In the genomic region with DNA sequence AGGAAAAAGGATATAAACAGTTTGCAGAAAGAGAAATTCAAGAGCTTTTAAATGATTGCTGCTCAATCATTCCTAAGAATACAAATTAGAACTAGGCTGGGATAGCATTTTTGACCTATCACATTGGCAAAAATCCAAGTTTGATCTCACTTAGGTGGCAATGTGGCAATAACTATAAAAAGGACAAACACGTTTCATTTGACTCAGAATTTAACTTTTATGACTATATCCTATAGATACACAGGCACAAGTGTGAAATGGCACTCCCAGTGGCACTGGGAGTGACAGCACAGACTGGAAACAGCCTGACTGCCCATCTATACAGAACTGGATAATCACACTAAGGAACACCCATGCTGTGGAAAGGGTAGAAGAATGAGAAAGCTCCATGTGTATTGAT, we compare ENCODE assay signal across 18 cellular contexts. TPM values are rescaled to one million over a fixed set of nuclear protein-coding genes. Genes with fewer than 3 reads are reported as not detected.
DNase-seq lines count a peak whose midpoint lies in the region; ATAC-seq and TF ChIP-seq lines count a peak whose summit lies in the region.
"Had no signal": no experiment of that assay in that cellular context is flagged by ENCODE, and none has a peak within 500 bp of the region (broad histone marks: within the 10 kb centered on the region; RNA-seq: fewer than 3 reads in every experiment).

No MANE protein-coding gene starts in this region.

- POLR2A ChIA-PET in PC-3 (lab: Charles Lee; ENCODE audit: unreplicated experiment): no interaction called here

- DNase-seq in stimulated activated naive CD8-positive, alpha-beta T cell treated with anti-CD3 and anti-CD28 coated beads, Interleukin-15, amount 100 ng/mL, for 72 hours: no peak
- DNase-seq in stimulated activated naive CD8-positive, alpha-beta T cell treated with anti-CD3 and anti-CD28 coated beads, Interleukin-15, Interleukin-2, amounts not matched to agents 100 U/mL and 50 U/mL, for 24 hours: no peak
- DNase-seq in PC-3 (peak; percentile 15), choroid plexus epithelial cell (ENCODE audit: low read depth) (no peak), NCI-H2196 treated with DMSO at 0.1 percent for 48 hours (lab: John Stamatoyannopoulos, UW; ENCODE audit: unreplicated experiment) (no peak), left ventricle myocardium inferior (no peak)
- DNase-seq: activated CD8-positive, alpha-beta memory T cell treated with anti-CD3 and anti-CD28 coated beads, Interleukin-2, amount 50 U/mL, for 4 hours; activated naive CD8-positive, alpha-beta T cell treated with anti-CD3 and anti-CD28 coated beads, Interleukin-2, amount 10 ng/mL, durations not matched to agents 7 days and 5 days; NCI-H1436 treated with DMSO at 0.1 percent for 48 hours; NCI-H510A; right lobe of liver; stimulated activated CD4-positive, alpha-beta T cell treated with anti-CD3 and anti-CD28 coated beads, Interleukin-4, amount 100 ng/mL, for 24 hours had no signal

- CTCF ChIA-PET in PC-3 (lab: Charles Lee): interaction anchor here (0.5 kb wide), 1 partner anchor 11 kb away, joined by 11 read pairs; no protein-coding TSS in a partner anchor

- H3K4me3 Mint-ChIP-seq in stimulated activated naive CD8-positive, alpha-beta T cell treated with anti-CD3 and anti-CD28 coated beads, Interleukin-15, amount 100 ng/mL, for 72 hours: no peak overlapping the region
- H3K4me3 Mint-ChIP-seq: activated naive CD8-positive, alpha-beta T cell treated with anti-CD3 and anti-CD28 coated beads, Interleukin-2, amount 10 ng/mL, durations not matched to agents 7 days and 5 days; neural crest cell; type B pancreatic cell; WTC11 had no signal

- no peaks in the 10 kb centered on the region for H4K20me1 ChIP-seq in PC-3 (ENCODE audit: low read length)

- H3K27me3 Mint-ChIP-seq in stimulated activated naive CD8-positive, alpha-beta T cell treated with anti-CD3 and anti-CD28 coated beads, Interleukin-15, amount 100 ng/mL, for 72 hours: no peaks in the 10 kb centered on the region
- H3K27me3 Mint-ChIP-seq: activated naive CD8-positive, alpha-beta T cell treated with anti-CD3 and anti-CD28 coated beads, Interleukin-2, amount 10 ng/mL, durations not matched to agents 7 days and 5 days; type B pancreatic cell had no signal

- TF ChIP-seq CTCF in PC-3 (conservative IDR thresholded peaks at IDR 0.05; ENCODE audit: low read depth, low read length) (peak; percentile 29; the same call in 1 of the 2 replicates), choroid plexus epithelial cell (conservative IDR thresholded peaks at IDR 0.05; ENCODE audit: low read depth, low read length) (peak; percentile 13), left ventricle myocardium inferior (IDR thresholded peaks at IDR 0.05; ENCODE audit: borderline replicate concordance) (no peak)

- H3K9me2 ChIP-seq in PC-3 (replicated peaks; ENCODE audit: low read length): no peaks in the 10 kb centered on the region

- H3K27ac Mint-ChIP-seq in stimulated activated naive CD8-positive, alpha-beta T cell treated with anti-CD3 and anti-CD28 coated beads, Interleukin-15, amount 100 ng/mL, for 72 hours: no peak overlapping the region
- H3K27ac Mint-ChIP-seq: activated naive CD8-positive, alpha-beta T cell treated with anti-CD3 and anti-CD28 coated beads, Interleukin-2, amount 10 ng/mL, durations not matched to agents 7 days and 5 days; type B pancreatic cell; WTC11 had no signal

- H3K9ac ChIP-seq in PC-3 (ENCODE audit: low read length): no peak overlapping the region

- peak; percentile 56 for ATAC-seq in stimulated activated naive CD8-positive, alpha-beta T cell treated with anti-CD3 and anti-CD28 coated beads, Interleukin-15, amount 100 ng/mL, for 72 hours
- ATAC-seq in stimulated activated naive CD8-positive, alpha-beta T cell treated with anti-CD3 and anti-CD28 coated beads, Interleukin-15, Interleukin-2, amounts not matched to agents 100 U/mL and 50 U/mL, for 24 hours: no peak
- ATAC-seq in PC-3 (no peak), GM21367 (IDR thresholded peaks at IDR 0.05; ENCODE audit: unreplicated experiment) (no peak), HG03280 (IDR thresholded peaks at IDR 0.05; ENCODE audit: unreplicated experiment) (no peak)
- ATAC-seq: WTC11 had no signal

- H3F3A ChIP-seq in PC-3 (ENCODE audit: low read length, unreplicated experiment): no peaks in the 10 kb centered on the region

- no peak overlapping the region for H3K4me2 ChIP-seq in PC-3 (ENCODE audit: low read length)

- no peak overlapping the region for H2AFZ ChIP-seq in PC-3 (ENCODE audit: low read length)

- H3K4me1 ChIP-seq in PC-3 (ENCODE audit: insufficient read depth, low read length): no peaks in the 10 kb centered on the region
- H3K4me1 ChIP-seq in left ventricle myocardium inferior: no peaks in the 10 kb centered on the region
- H3K4me1 ChIP-seq: right lobe of liver had no signal

- H3K4me1 Mint-ChIP-seq in stimulated activated naive CD8-positive, alpha-beta T cell treated with anti-CD3 and anti-CD28 coated beads, Interleukin-15, amount 100 ng/mL, for 72 hours: peaks cover 20% of the 10 kb centered on the region
- H3K4me1 Mint-ChIP-seq: neural crest cell, WTC11 had no signal

- H3K9me3 ChIP-seq in PC-3 (ENCODE audit: low read length): no peaks in the 10 kb centered on the region
- H3K9me3 ChIP-seq in left ventricle myocardium inferior (replicated peaks): peaks cover 13% of the 10 kb centered on the region

- H3K9me3 Mint-ChIP-seq in stimulated activated naive CD8-positive, alpha-beta T cell treated with anti-CD3 and anti-CD28 coated beads, Interleukin-15, amount 100 ng/mL, for 72 hours: peaks cover 8 to 13% of the 10 kb centered on the region in 2 donors
- H3K9me3 Mint-ChIP-seq: neural crest cell, type B pancreatic cell, WTC11 had no signal

- H3K27ac ChIP-seq in PC-3 (ENCODE audit: low read length): no peak overlapping the region
- H3K27ac ChIP-seq in left ventricle myocardium inferior (replicated peaks): no peak overlapping the region
- H3K27ac ChIP-seq: cardiac muscle cell, right lobe of liver had no signal

- no TSS peak for BruUV-seq in PC-3 (replicated peaks; lab: Mats Ljungman, UMichigan)

- intact Hi-C loops in PC-3 (cut with micrococcal nuclease) (no loop called here), left ventricle myocardium inferior (cut with micrococcal nuclease) (no loop called here)

- peaks cover 7% of the 10 kb centered on the region for H3K79me2 ChIP-seq in PC-3 (ENCODE audit: low read length)

- H3K27me3 ChIP-seq in PC-3 (ENCODE audit: low read length) (no peaks in the 10 kb centered on the region), left ventricle myocardium inferior (ENCODE audit: low read depth) (no peaks in the 10 kb centered on the region)
- H3K27me3 ChIP-seq: cardiac muscle cell, right lobe of liver had no signal

- peaks cover 30% of the 10 kb centered on the region for H3K36me3 ChIP-seq in PC-3 (ENCODE audit: low read depth, low read length)
- no peaks in the 10 kb centered on the region for H3K36me3 ChIP-seq in left ventricle myocardium inferior
- H3K36me3 ChIP-seq: right lobe of liver had no signal

- H3K4me3 ChIP-seq in PC-3 (ENCODE audit: low read length): no peak overlapping the region
- no peak overlapping the region for H3K4me3 ChIP-seq in choroid plexus epithelial cell (ENCODE audit: low read depth, low read length)
- H3K4me3 ChIP-seq in left ventricle myocardium inferior: no peak overlapping the region
- H3K4me3 ChIP-seq: cardiac muscle cell, right lobe of liver had no signal

RNA-seq across cellular contexts. Expression of a gene that starts 11.1 kb away (rescaled TPM):
- total RNA-seq in PC-3 (2014; rRNA removed) (27.6 and 38.2 TPM in 2 replicates), left ventricle myocardium inferior (1.8 TPM)

Comparison
In these comparisons a context has a peak if more than half of its experiments do, and no peak if none do; other contexts are left out.
1. RNA of a gene that starts 11.1 kb away (total RNA-seq): 27.6 to 38.2 TPM in PC-3; 1.8 TPM in left ventricle myocardium inferior (single experiment); every median in the first group is over 10 times any median in the second.